ENCODE assay signal across 29 cellular contexts in the genomic region with DNA sequence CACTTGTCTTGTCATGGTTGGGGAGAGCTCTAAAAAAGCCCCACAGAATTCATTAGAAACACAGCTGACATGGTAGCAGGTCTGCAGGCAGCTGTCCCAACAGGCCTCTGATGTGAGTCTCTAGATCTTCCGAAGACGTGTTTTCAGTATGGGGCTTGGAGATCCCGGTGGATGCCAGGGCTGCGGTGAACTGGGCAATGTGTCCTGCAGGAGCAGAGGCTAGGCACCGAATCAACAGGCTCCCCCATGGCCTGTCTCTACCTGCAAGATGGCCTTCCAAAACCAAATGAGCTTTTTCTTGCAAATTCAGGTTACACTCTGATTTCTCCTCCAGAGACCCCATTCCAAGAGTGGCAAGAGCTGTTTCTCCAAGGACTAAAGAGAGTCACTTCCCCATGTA. TPM values are rescaled to one million over a fixed set of nuclear protein-coding genes. Genes with fewer than 3 reads are reported as not detected.
"Had no signal": no experiment of that assay in that cellular context is flagged by ENCODE, and none has a peak within 500 bp of the region (broad histone marks: within the 10 kb centered on the region; RNA-seq: fewer than 3 reads in every experiment).

No MANE protein-coding gene starts in this region.

- H3K27ac Mint-ChIP-seq: activated CD4-positive, alpha-beta T cell treated with anti-CD3 and anti-CD28 coated beads for 36 hours; activated CD8-positive, alpha-beta T cell treated with anti-CD3 and anti-CD28 coated beads for 36 hours; activated naive CD4-positive, alpha-beta T cell treated with anti-CD3 and anti-CD28 coated beads, Interleukin-2, amount 50 U/mL, for 24 hours; activated T-cell treated with anti-CD3 and anti-CD28 coated beads, Interleukin-2, amount 50 U/mL, for 72 hours; activated T-helper 2 cell treated with anti-CD3 and anti-CD28 coated beads, Interferon-gamma antibody, Interleukin-2, Interleukin-4, amounts not matched to agents 10 μg/mL and 5 μg/mL and 100 μg/mL, durations not matched to agents 14 hours and 24 hours and 36 hours; T-cell had no signal

- H3K9ac ChIP-seq: KMS-11 had no signal

- H3K9me3 Mint-ChIP-seq: activated CD8-positive, alpha-beta T cell treated with anti-CD3 and anti-CD28 coated beads for 36 hours; activated naive CD4-positive, alpha-beta T cell treated with anti-CD3 and anti-CD28 coated beads, Interleukin-2, amount 50 U/mL, for 24 hours; activated T-cell treated with anti-CD3 and anti-CD28 coated beads, Interleukin-2, amount 50 U/mL, for 72 hours; activated T-helper 2 cell treated with anti-CD3 and anti-CD28 coated beads, Interferon-gamma antibody, Interleukin-2, Interleukin-4, amounts not matched to agents 10 μg/mL and 5 μg/mL and 100 μg/mL, durations not matched to agents 14 hours and 24 hours and 36 hours; T-cell had no signal

- ATAC-seq: activated CD4-positive, alpha-beta T cell treated with anti-CD3 and anti-CD28 coated beads for 36 hours; activated CD8-positive, alpha-beta T cell treated with anti-CD3 and anti-CD28 coated beads for 36 hours; activated T-cell treated with anti-CD3 and anti-CD28 coated beads, Interleukin-2, amount 50 U/mL, for 72 hours; Panc1; Right ventricle myocardium inferior; T-cell had no signal

- FAIRE-seq: astrocyte, TTC549 had no signal

- DNase-seq: activated CD4-positive, alpha-beta T cell treated with anti-CD3 and anti-CD28 coated beads for 36 hours; activated CD8-positive, alpha-beta memory T cell treated with anti-CD3 and anti-CD28 coated beads, Interleukin-2, amount 50 U/mL, for 4 hours; activated CD8-positive, alpha-beta T cell treated with anti-CD3 and anti-CD28 coated beads for 36 hours; activated naive CD4-positive, alpha-beta T cell; activated T-cell treated with anti-CD3 and anti-CD28 coated beads, Interleukin-2, amount 50 U/mL, for 72 hours; MG63; MV-4-11; NCI-H1092 treated with DMSO at 0.1 percent for 48 hours; NCI-H1417 treated with DMSO at 0.1 percent for 48 hours; NCI-H1694; NCI-H2029 treated with DMSO at 0.1 percent for 48 hours; NCI-H510A treated with DMSO at 0.1 percent for 48 hours; NCI-H69; NK-92 treated with Interleukin-12 subunit alpha and Interleukin-12 subunit beta, amount 100 ng/mL, for 24 hours; OCI-M1; RPMI8226; T-cell; T-helper 2 cell; T1000; WERI-Rb-1 had no signal

- H3K36me3 Mint-ChIP-seq: activated naive CD4-positive, alpha-beta T cell treated with anti-CD3 and anti-CD28 coated beads, Interleukin-2, amount 50 U/mL, for 24 hours; brain; T-cell had no signal

- H3K4me3 Mint-ChIP-seq: activated CD4-positive, alpha-beta T cell treated with anti-CD3 and anti-CD28 coated beads for 36 hours; activated CD8-positive, alpha-beta T cell treated with anti-CD3 and anti-CD28 coated beads for 36 hours; activated naive CD4-positive, alpha-beta T cell treated with anti-CD3 and anti-CD28 coated beads, Interleukin-2, amount 50 U/mL, for 24 hours; activated T-cell treated with anti-CD3 and anti-CD28 coated beads, Interleukin-2, amount 50 U/mL, for 72 hours; brain; T-cell had no signal

- H3K4me3 ChIP-seq: MG63, SK-N-MC had no signal

- H3K9me3 ChIP-seq: MG63 had no signal

- H3K4me1 Mint-ChIP-seq: activated CD4-positive, alpha-beta T cell treated with anti-CD3 and anti-CD28 coated beads for 36 hours; activated naive CD4-positive, alpha-beta T cell treated with anti-CD3 and anti-CD28 coated beads, Interleukin-2, amount 50 U/mL, for 24 hours; T-cell had no signal

- H3K27ac ChIP-seq: KMS-11, SK-N-MC, WERI-Rb-1 had no signal

- H3K36me3 ChIP-seq: MG63, WERI-Rb-1 had no signal

RNA-seq across cellular contexts. Expression of a gene that starts 2.9 kb away (rescaled TPM):
- total RNA-seq: activated CD4-positive, alpha-beta T cell treated with anti-CD3 and anti-CD28 coated beads for 36 hours; activated CD8-positive, alpha-beta T cell treated with anti-CD3 and anti-CD28 coated beads for 36 hours; activated T-cell treated with anti-CD3 and anti-CD28 coated beads, Interleukin-2, amount 50 U/mL, for 72 hours; activated T-helper 2 cell treated with anti-CD3 and anti-CD28 coated beads, Interferon-gamma antibody, Interleukin-2, Interleukin-4, amounts not matched to agents 10 μg/mL and 5 μg/mL and 100 μg/mL, durations not matched to agents 14 hours and 24 hours and 36 hours; T-cell had no signal
